In genomic region chr17:78186689-78187595, GRCh38 we compare ENCODE assay signal across 1 cellular context.
TF ChIP-seq lines count a peak whose summit lies in the region.

TSS of gene AFMID (plus strand) at chr17:78187362. CDS start at chr17:78187371, 9 bp downstream.
TSS of gene TK1 (minus strand) at chr17:78187052. CDS start at chr17:78186994, 58 bp downstream.

TF ChIP-seq in K562, 482 proteins besides CTCF, POLR2A, EP300 and RAD21 (continued from another document and continues in another):
- TF ChIP-seq SREBF1 (IDR thresholded peaks at IDR 0.05; ENCODE audit: borderline replicate concordance, low read depth, low read length) (no peak), MIER1 (IDR thresholded peaks at IDR 0.05; ENCODE audit: low read depth) (no peak), ZNF165 (CRISPR knock-in tag; IDR thresholded peaks at IDR 0.05; ENCODE audit: borderline replicate concordance) (no peak), HLTF (IDR thresholded peaks at IDR 0.05) (peak; percentile 36; the same call in 1 of the 2 replicates), FOXK1 (CRISPR knock-in tag; IDR thresholded peaks at IDR 0.05; ENCODE audit: borderline replicate concordance) (no peak), ZNF696 (CRISPR knock-in tag; conservative IDR thresholded peaks at IDR 0.05) (no peak), ESRRA (IDR thresholded peaks at IDR 0.05; ENCODE audit: borderline replicate concordance, low read depth) (peak; percentile 83; the same call in 1 of the 2 replicates), FUS (optimal IDR thresholded peaks at IDR 0.05; ENCODE audit: low read depth, low read length) (no peak), TBP (optimal IDR thresholded peaks at IDR 0.05; ENCODE audit: low read depth, low read length) (peak; percentile 95), ARID2 (IDR thresholded peaks at IDR 0.05) (no peak), THAP12 (CRISPR knock-in tag; IDR thresholded peaks at IDR 0.05) (peak; percentile 53; the same call in 1 of the 2 replicates), POLR2H (tag; IDR thresholded peaks at IDR 0.05; ENCODE audit: low read depth) (peak; percentile 96), ZNF75A (CRISPR knock-in tag; IDR thresholded peaks at IDR 0.05) (no peak), ZNF740 (CRISPR knock-in tag; IDR thresholded peaks at IDR 0.05) (peak; percentile 36; the same call in 1 of the 2 replicates), ZNF740 (tag; IDR thresholded peaks at IDR 0.05) (no peak), CEBPB (tag; IDR thresholded peaks at IDR 0.05) (no peak), LARP7 (IDR thresholded peaks at IDR 0.05) (no peak), GATAD2B (IDR thresholded peaks at IDR 0.05; ENCODE audit: borderline replicate concordance) (no peak; the same call in 1 of the 2 replicates), XRCC3 (IDR thresholded peaks at IDR 0.05) (no peak), ZNF384 (IDR thresholded peaks at IDR 0.05; ENCODE audit: low read depth, low read length) (no peak), ZSCAN29 (IDR thresholded peaks at IDR 0.05) (no peak), MTA1 (IDR thresholded peaks at IDR 0.05; ENCODE audit: borderline replicate concordance) (peak; percentile 26; the same call in 1 of the 2 replicates), SUPT5H (IDR thresholded peaks at IDR 0.05) (peak; percentile 97), PML (IDR thresholded peaks at IDR 0.05; ENCODE audit: low read length) (peak; percentile 86), ZNF584 (CRISPR knock-in tag; IDR thresholded peaks at IDR 0.05; ENCODE audit: low read depth) (no peak), MTA3 (IDR thresholded peaks at IDR 0.05; ENCODE audit: borderline replicate concordance) (peak; percentile 97), ZNF449 (CRISPR knock-in tag; IDR thresholded peaks at IDR 0.05) (no peak), FOS (IDR thresholded peaks at IDR 0.05; ENCODE audit: extremely low read depth, insufficient read length) (peak; percentile 90), BRD4 (IDR thresholded peaks at IDR 0.05) (no peak), IRF9 (tag; IDR thresholded peaks at IDR 0.05) (no peak), ZNF316 (IDR thresholded peaks at IDR 0.05) (no peak), SIN3B (IDR thresholded peaks at IDR 0.05; ENCODE audit: low read depth) (peak; percentile 77; the same call in 1 of the 2 replicates), RFX5 (IDR thresholded peaks at IDR 0.05; ENCODE audit: low read depth, low read length) (0 out of 2 replicates have a peak, but pooled peaks have one; percentile 33), CBFB (CRISPR knock-in tag; IDR thresholded peaks at IDR 0.05) (peak; percentile 66), CBX8 (IDR thresholded peaks at IDR 0.05; ENCODE audit: borderline replicate concordance, extremely low read depth, low read depth, low read length, poor library complexity, severe bottlenecking) (no peak), DACH1 (IDR thresholded peaks at IDR 0.05; ENCODE audit: partially characterized antibody) (no peak), MTA2 (IDR thresholded peaks at IDR 0.05; ENCODE audit: low read depth) (no peak), ZNF445 (CRISPR knock-in tag; IDR thresholded peaks at IDR 0.05; ENCODE audit: low read depth) (no peak), JUNB (CRISPR knock-in tag; conservative IDR thresholded peaks at IDR 0.05) (no peak), ZNF431 (CRISPR knock-in tag; IDR thresholded peaks at IDR 0.05) (peak; percentile 74; the same call in 1 of the 2 replicates), HNRNPK (IDR thresholded peaks at IDR 0.05; ENCODE audit: low read depth, low read length, poor library complexity, severe bottlenecking) (no peak), CC2D1A (IDR thresholded peaks at IDR 0.05) (peak; percentile 49; the same call in 1 of the 2 replicates), RREB1 (CRISPR knock-in tag; IDR thresholded peaks at IDR 0.05) (0 out of 2 replicates have a peak, but pooled peaks have one; percentile 15), HES1 (IDR thresholded peaks at IDR 0.05; ENCODE audit: low read depth) (peak; percentile 48; the same call in 1 of the 2 replicates), ARHGAP35 (IDR thresholded peaks at IDR 0.05; ENCODE audit: partially characterized antibody) (no peak), PHB2 (IDR thresholded peaks at IDR 0.05; ENCODE audit: low read depth) (no peak), PRPF4 (IDR thresholded peaks at IDR 0.05; ENCODE audit: insufficient read depth, low read depth, low read length, poor library complexity, severe bottlenecking) (peak; percentile 68), HMGN3 (IDR thresholded peaks at IDR 0.05; ENCODE audit: borderline replicate concordance, extremely low read depth, insufficient read length, low read depth, low read length) (peak; percentile 87), SNIP1 (IDR thresholded peaks at IDR 0.05; ENCODE audit: low read depth) (no peak), THRA (IDR thresholded peaks at IDR 0.05) (no peak), ZNF197 (CRISPR knock-in tag; IDR thresholded peaks at IDR 0.05; ENCODE audit: low read depth) (no peak), ZC3H8 (IDR thresholded peaks at IDR 0.05) (no peak), TSC22D4 (tag; IDR thresholded peaks at IDR 0.05) (no peak), RFX7 (CRISPR knock-in tag; IDR thresholded peaks at IDR 0.05) (no peak), ZSCAN32 (CRISPR knock-in tag; IDR thresholded peaks at IDR 0.05) (0 out of 2 replicates have a peak, but pooled peaks have one; percentile 14), ZBTB9 (CRISPR knock-in tag; IDR thresholded peaks at IDR 0.05) (no peak), ZNF511 (CRISPR knock-in tag; IDR thresholded peaks at IDR 0.05) (peak; percentile 88; the same call in 1 of the 2 replicates), ZKSCAN8 (CRISPR knock-in tag; IDR thresholded peaks at IDR 0.05) (no peak), CBX5 (IDR thresholded peaks at IDR 0.05; ENCODE audit: borderline replicate concordance, low read depth) (no peak)
